ENCODE assay signal across 22 cellular contexts in genomic region chr10:61408065-61408464, GRCh38. TPM values are rescaled to one million over a fixed set of nuclear protein-coding genes. Genes with fewer than 3 reads are reported as not detected.
"Had no signal": no experiment of that assay in that cellular context is flagged by ENCODE, and none has a peak within 500 bp of the region (broad histone marks: within the 10 kb centered on the region; RNA-seq: fewer than 3 reads in every experiment).

No MANE protein-coding gene starts in this region.

- H3K4me3 Mint-ChIP-seq: activated CD8-positive, alpha-beta T cell treated with anti-CD3 and anti-CD28 coated beads, Interleukin-2, amount 10 ng/mL, durations not matched to agents 7 days and 5 days; activated naive CD8-positive, alpha-beta T cell; effector memory CD8-positive, alpha-beta T cell; neural progenitor cell; WTC11 had no signal

- FAIRE-seq: TTC549 had no signal

- ATAC-seq: activated CD8-positive, alpha-beta T cell treated with anti-CD3 and anti-CD28 coated beads, Interleukin-2, amount 10 ng/mL, durations not matched to agents 7 days and 5 days; effector memory CD8-positive, alpha-beta T cell; lower lobe of right lung; WTC11 had no signal

- H3K27ac ChIP-seq: epithelial cell of prostate, lower lobe of right lung, neural progenitor cell, parathyroid adenoma, skin epidermis, tibial nerve, vagina had no signal

- H3K27me3 ChIP-seq: neural progenitor cell, tibial nerve, vagina had no signal

- H3K4me3 ChIP-seq: lower lobe of right lung, neural progenitor cell, skin epidermis, tibial nerve, vagina had no signal

- H3K27ac Mint-ChIP-seq: activated CD8-positive, alpha-beta T cell treated with anti-CD3 and anti-CD28 coated beads, Interleukin-2, amount 10 ng/mL, durations not matched to agents 7 days and 5 days; activated naive CD8-positive, alpha-beta T cell; effector memory CD8-positive, alpha-beta T cell; neural progenitor cell; WTC11 had no signal

- H3K36me3 Mint-ChIP-seq: activated naive CD8-positive, alpha-beta T cell; neural progenitor cell; WTC11 had no signal

- H2AFZ ChIP-seq: neural progenitor cell, parathyroid adenoma had no signal

- H3K4me1 ChIP-seq: lower lobe of right lung, neural progenitor cell, parathyroid adenoma, vagina had no signal

- H3K27me3 Mint-ChIP-seq: activated naive CD8-positive, alpha-beta T cell had no signal

- H3K4me2 ChIP-seq: neural progenitor cell had no signal

- DNase-seq: activated CD4-positive, alpha-beta T cell treated with anti-CD3 and anti-CD28 coated beads for 48 hours; activated CD8-positive, alpha-beta memory T cell treated with anti-CD3 and anti-CD28 coated beads, Interleukin-2, amount 50 U/mL, for 4 hours; activated CD8-positive, alpha-beta T cell treated with anti-CD3 and anti-CD28 coated beads, Interleukin-2, amount 10 ng/mL, durations not matched to agents 7 days and 5 days; activated gamma-delta T cell; activated T-cell treated with anti-CD3 and anti-CD28 coated beads, Interleukin-2, amount 50 U/mL, for 48 hours; dermis blood vessel endothelial cell; effector memory CD8-positive, alpha-beta T cell; lower lobe of right lung; stimulated activated CD4-positive, alpha-beta T cell treated with anti-CD3 and anti-CD28 coated beads, Interleukin-4, amount 100 ng/mL, for 4 hours; stimulated activated CD8-positive, alpha-beta memory T cell treated with anti-CD3 and anti-CD28 coated beads, Interleukin-4, amount 100 ng/mL, for 48 hours; stimulated activated naive CD4-positive, alpha-beta T cell treated with Interleukin-2 at 50 U/mL for 16 hours; substantia nigra; T-helper 2 cell had no signal

- H3K9me3 Mint-ChIP-seq: effector memory CD8-positive, alpha-beta T cell; neural progenitor cell had no signal

- H3K79me2 ChIP-seq: parathyroid adenoma had no signal

- H3K36me3 ChIP-seq: lower lobe of right lung, neural progenitor cell, tibial nerve, vagina had no signal

RNA-seq across cellular contexts. Expression of gene TMEM26, which starts 45.1 kb away (rescaled TPM):
- total RNA-seq: activated CD8-positive, alpha-beta T cell treated with anti-CD3 and anti-CD28 coated beads, Interleukin-2, amount 10 ng/mL, durations not matched to agents 7 days and 5 days; dermis blood vessel endothelial cell had no signal
